10 cellular contexts compared by ENCODE assay signal in genomic region chr11:44978961-44979331, GRCh38. TPM values are rescaled to one million over a fixed set of nuclear protein-coding genes. Genes with fewer than 3 reads are reported as not detected.
DNase-seq lines count a peak whose midpoint lies in the region; ATAC-seq and TF ChIP-seq lines count a peak whose summit lies in the region.
"Had no signal": no experiment of that assay in that cellular context is flagged by ENCODE, and none has a peak within 500 bp of the region (broad histone marks: within the 10 kb centered on the region; RNA-seq: fewer than 3 reads in every experiment).

No MANE protein-coding gene starts in this region.

- no peak for ATAC-seq in natural killer cell treated with Interleukin-12 subunit alpha and Interleukin-12 subunit beta and Interleukin-15 and Interleukin-18, amount 100 ng/mL, for 72 hours
- no peak for ATAC-seq in activated CD4-positive, CD25-positive, alpha-beta regulatory T cell treated with anti-CD3 and anti-CD28 coated beads, Interleukin-2, amount 50 U/mL, for 24 hours
- ATAC-seq in HG03457 (IDR thresholded peaks at IDR 0.05; ENCODE audit: unreplicated experiment), result no peak
- no peak for ATAC-seq in activated T-helper 17 cell treated with anti-CD3 and anti-CD28 coated beads, Interleukin-2, amount 50 U/mL, for 72 hours (replicated peaks)

- intact Hi-C loops in mammary epithelial cell (cut with micrococcal nuclease), result no loop called here

- no peak overlapping the region for H3K27ac Mint-ChIP-seq in natural killer cell treated with Interleukin-12 subunit alpha and Interleukin-12 subunit beta and Interleukin-15 and Interleukin-18, amount 100 ng/mL, for 72 hours
- H3K27ac Mint-ChIP-seq in activated T-helper 17 cell treated with anti-CD3 and anti-CD28 coated beads, Interleukin-2, amount 50 U/mL, for 72 hours, result no peak overlapping the region

- 80% methylated on average over 1 of the region's 1 CpG for WGBS in mammary epithelial cell (ENCODE audit: low coverage, missing lambda C conversion rate)

- H3K36me3 ChIP-seq in mammary epithelial cell (ENCODE audit: insufficient read depth, low read length), result no peaks in the 10 kb centered on the region
- H3K36me3 ChIP-seq: esophagus muscularis mucosa had no signal

- no peak for TF ChIP-seq CTCF in mammary epithelial cell (conservative IDR thresholded peaks at IDR 0.05 in 1 of 2, IDR thresholded peaks at IDR 0.05 in 1 of 2; ENCODE audit: extremely low read depth in 1 of 2, insufficient read depth in 1 of 2, low read depth in 1 of 2, low read length in 2 of 2)

- no peaks in the 10 kb centered on the region for H3K79me2 ChIP-seq in mammary epithelial cell (ENCODE audit: insufficient read depth, low read length)

- H3K27me3 ChIP-seq in mammary epithelial cell (ENCODE audit: insufficient read depth, low read length), result no peaks in the 10 kb centered on the region
- H3K27me3 ChIP-seq: esophagus muscularis mucosa had no signal

- H3K27me3 Mint-ChIP-seq in natural killer cell treated with Interleukin-12 subunit alpha and Interleukin-12 subunit beta and Interleukin-15 and Interleukin-18, amount 100 ng/mL, for 72 hours, result no peaks in the 10 kb centered on the region
- no peaks in the 10 kb centered on the region for H3K27me3 Mint-ChIP-seq in activated T-helper 17 cell treated with anti-CD3 and anti-CD28 coated beads, Interleukin-2, amount 50 U/mL, for 72 hours

- H3K4me1 Mint-ChIP-seq in natural killer cell treated with Interleukin-12 subunit alpha and Interleukin-12 subunit beta and Interleukin-15 and Interleukin-18, amount 100 ng/mL, for 72 hours (ENCODE audit: low read depth in 2 of 2), result peaks cover 35 to 51% of the 10 kb centered on the region in 2 donors
- H3K4me1 Mint-ChIP-seq in activated T-helper 17 cell treated with anti-CD3 and anti-CD28 coated beads, Interleukin-2, amount 50 U/mL, for 72 hours, result peaks cover 12% of the 10 kb centered on the region

- H3K4me3 Mint-ChIP-seq in natural killer cell treated with Interleukin-12 subunit alpha and Interleukin-12 subunit beta and Interleukin-15 and Interleukin-18, amount 100 ng/mL, for 72 hours, result peak overlapping the region; percentile 28
- no peak overlapping the region for H3K4me3 Mint-ChIP-seq in activated T-helper 17 cell treated with anti-CD3 and anti-CD28 coated beads, Interleukin-2, amount 50 U/mL, for 72 hours

- no peaks in the 10 kb centered on the region for H3K9me3 ChIP-seq in mammary epithelial cell (replicated peaks; ENCODE audit: insufficient read depth, low read length)
- H3K9me3 ChIP-seq: esophagus muscularis mucosa had no signal

- no TSS peak for BruUV-seq in mammary epithelial cell (replicated peaks; lab: Mats Ljungman, UMichigan)

- no peak overlapping the region for H3K9ac ChIP-seq in mammary epithelial cell (ENCODE audit: insufficient read depth, low read length)

- H3K9me3 Mint-ChIP-seq in natural killer cell treated with Interleukin-12 subunit alpha and Interleukin-12 subunit beta and Interleukin-15 and Interleukin-18, amount 100 ng/mL, for 72 hours, result no peaks in the 10 kb centered on the region
- no peaks in the 10 kb centered on the region for H3K9me3 Mint-ChIP-seq in activated T-helper 17 cell treated with anti-CD3 and anti-CD28 coated beads, Interleukin-2, amount 50 U/mL, for 72 hours

- CTCF ChIA-PET in mammary epithelial cell (lab: Charles Lee; ENCODE audit: low non-redundant PET), result no interaction called here

- no peak overlapping the region for H3K27ac ChIP-seq in mammary epithelial cell (ENCODE audit: insufficient read depth, low read depth, low read length)

- H3K36me3 Mint-ChIP-seq in natural killer cell treated with Interleukin-12 subunit alpha and Interleukin-12 subunit beta and Interleukin-15 and Interleukin-18, amount 100 ng/mL, for 72 hours, result no peaks in the 10 kb centered on the region
- H3K36me3 Mint-ChIP-seq in activated T-helper 17 cell treated with anti-CD3 and anti-CD28 coated beads, Interleukin-2, amount 50 U/mL, for 72 hours (ENCODE audit: low read depth), result no peaks in the 10 kb centered on the region

- dilution Hi-C loops in mammary epithelial cell (cut with HindIII; ENCODE audit: low sequenced_read_pairs), result no loop called here

- no peak overlapping the region for H2AFZ ChIP-seq in mammary epithelial cell (ENCODE audit: low read depth, low read length)

- DNase-seq in DMS53 (lab: John Stamatoyannopoulos, UW) (peak; percentile 96), NCI-H2029 (lab: John Stamatoyannopoulos, UW) (peak; percentile 97), mammary epithelial cell (peak; percentile 51), amygdala (lab: John Stamatoyannopoulos, UW) (no peak)
- no peak for DNase-seq in natural killer cell treated with Interleukin-12 subunit alpha and Interleukin-12 subunit beta and Interleukin-15 and Interleukin-18, amount 100 ng/mL, for 72 hours (ENCODE audit: low spot score)
- DNase-seq: NCI-H1048 had no signal

- in situ Hi-C loops in mammary epithelial cell (cut with MboI; ENCODE audit: low sequenced_read_pairs in 2 of 2), result no loop called here

- H3K4me1 ChIP-seq in mammary epithelial cell (ENCODE audit: insufficient read depth, low read length), result peaks cover 15% of the 10 kb centered on the region

- H3K4me2 ChIP-seq in mammary epithelial cell (ENCODE audit: insufficient read depth, low read depth, low read length), result no peak overlapping the region

- H4K20me1 ChIP-seq in mammary epithelial cell (ENCODE audit: insufficient read depth, low read length), result no peaks in the 10 kb centered on the region

- H3K4me3 ChIP-seq in mammary epithelial cell (replicated peaks in 1 of 3; ENCODE audit: insufficient read depth in 1 of 3, low read depth in 2 of 3, low read length in 3 of 3), result no peak overlapping the region
- H3K4me3 ChIP-seq: esophagus muscularis mucosa had no signal

RNA-seq across cellular contexts. Expression of gene TP53I11, which starts 28.3 kb away (rescaled TPM):
- 10 to 100 TPM; 23.2 to 23.5 TPM for total RNA-seq in mammary epithelial cell
- 7.3 TPM for polyA plus RNA-seq in mammary epithelial cell
- polyA minus RNA-seq in mammary epithelial cell, result 29.3 TPM
- total RNA-seq in natural killer cell treated with Interleukin-12 subunit alpha and Interleukin-12 subunit beta and Interleukin-15 and Interleukin-18, amount 100 ng/mL, for 72 hours, result 10 to 100 TPM in 1 of 2 donors, 1 to 10 TPM in 1; 3.2 to 12.2 TPM
- total RNA-seq in activated T-helper 17 cell treated with anti-CD3 and anti-CD28 coated beads, Interleukin-2, amount 50 U/mL, for 72 hours, result 1 to 10 TPM; 3.8 to 6.4 TPM

Comparison
In these comparisons a context has a peak if more than half of its experiments do, and no peak if none do; other contexts are left out.
1. DNase-seq: peak in DMS53 (single experiment), NCI-H2029 (single experiment) and mammary epithelial cell (single experiment); none in natural killer cell treated with Interleukin-12 subunit alpha and Interleukin-12 subunit beta and Interleukin-15 and Interleukin-18, amount 100 ng/mL, for 72 hours (single experiment) and amygdala (0 of 56).